In the genomic region with DNA sequence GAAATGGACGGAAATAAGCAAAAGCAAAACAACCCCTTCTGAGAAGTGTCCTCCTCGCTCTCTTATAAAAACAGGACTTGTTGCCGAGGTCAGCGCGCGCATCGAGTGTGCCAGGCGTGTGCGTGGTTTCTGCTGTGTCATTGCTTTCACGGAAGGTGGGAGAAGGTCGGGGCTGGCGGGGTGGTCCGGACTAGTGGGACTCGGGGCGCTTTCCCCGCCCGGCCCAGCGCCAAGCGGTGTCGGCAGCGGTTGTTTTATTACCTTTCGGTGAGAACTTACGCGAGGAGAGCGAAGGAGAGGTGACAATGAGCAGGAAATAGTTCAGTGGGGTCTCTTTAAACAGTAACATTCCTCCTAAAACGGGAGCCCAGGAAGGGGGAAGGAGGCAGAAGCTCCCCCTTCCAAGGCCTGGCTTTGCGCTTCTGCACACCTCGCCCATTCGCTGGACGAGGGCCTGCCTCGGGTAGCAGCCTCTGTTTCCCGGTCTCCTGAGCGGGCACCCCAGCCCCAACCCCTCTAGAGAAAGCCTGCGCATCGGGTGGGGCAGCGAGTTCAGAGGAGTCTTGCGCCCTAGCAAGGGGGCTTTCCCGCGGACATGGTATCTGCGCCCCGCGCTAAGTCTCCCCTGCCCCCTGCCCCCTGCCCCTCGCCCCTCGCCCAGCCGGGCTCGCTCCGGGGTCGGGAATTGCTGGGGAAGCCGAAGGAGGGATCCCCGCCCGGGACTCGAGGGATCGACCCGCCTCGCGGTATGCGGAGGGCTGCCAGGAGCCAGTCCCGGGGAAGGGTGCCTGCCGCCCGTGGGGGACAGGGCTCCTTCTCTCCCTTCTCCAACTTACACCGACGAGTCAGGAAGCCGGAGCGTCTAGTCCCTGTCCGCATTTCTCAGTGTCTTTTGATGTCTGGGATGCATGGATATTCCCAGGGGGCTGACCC, we compare ENCODE assay signal across 10 cellular contexts. TPM values are rescaled to one million over a fixed set of nuclear protein-coding genes. Genes with fewer than 3 reads are reported as not detected.
DNase-seq lines count a peak whose midpoint lies in the region; ATAC-seq and TF ChIP-seq lines count a peak whose summit lies in the region.
"Had no signal": no experiment of that assay in that cellular context is flagged by ENCODE, and none has a peak within 500 bp of the region (broad histone marks: within the 10 kb centered on the region; RNA-seq: fewer than 3 reads in every experiment).

No MANE protein-coding gene starts in this region.

- no peak for ATAC-seq in GM21619 (IDR thresholded peaks at IDR 0.05; ENCODE audit: unreplicated experiment)

- H3K27me3 ChIP-seq in mesendoderm (ENCODE audit: insufficient read depth, low read length, poor library complexity), result no peaks in the 10 kb centered on the region
- H3K27me3 ChIP-seq in testis, result no peaks in the 10 kb centered on the region

- H3K36me3 ChIP-seq in mesendoderm (ENCODE audit: control insufficient read depth, insufficient read depth, low read length) (no peaks in the 10 kb centered on the region), testis (ENCODE audit: low read depth, missing control alignments) (no peaks in the 10 kb centered on the region)

- peak overlapping the region; percentile 78 for H3K18ac ChIP-seq in mesendoderm (ENCODE audit: low read length)

- H3K27ac Mint-ChIP-seq in activated naive CD4-positive, alpha-beta T cell treated with anti-CD3 and anti-CD28 coated beads for 36 hours, result no peak overlapping the region
- H3K27ac Mint-ChIP-seq in activated naive CD8-positive, alpha-beta T cell treated with anti-CD3 and anti-CD28 coated beads for 36 hours, result no peak overlapping the region

- H3K4ac ChIP-seq in mesendoderm (ENCODE audit: low read depth, low read length), result no peak overlapping the region

- no peak overlapping the region for H4K8ac ChIP-seq in mesendoderm (ENCODE audit: low read depth, low read length)

- no peak overlapping the region for H2BK5ac ChIP-seq in mesendoderm (ENCODE audit: low read length)

- H3K4me1 ChIP-seq in mesendoderm (ENCODE audit: control insufficient read depth, low read depth, low read length) (peaks cover 19% of the 10 kb centered on the region), testis (peaks cover 12% of the 10 kb centered on the region)

- no peak for TF ChIP-seq POLR2A in testis (IDR thresholded peaks at IDR 0.05)

- no peaks in the 10 kb centered on the region for H3K9me3 ChIP-seq in testis

- WGBS in mesendoderm (ENCODE audit: extremely low coverage, insufficient coverage, low lambda C conversion rate), result no CpG with 5 or more reads among the region's 65 CpGs
- 1 to 2% methylated on average over 30 to 49 of the region's 65 CpGs for WGBS in testis, 2 donors

- CTCF ChIA-PET in activated naive CD4-positive, alpha-beta T cell treated with anti-CD3 and anti-CD28 coated beads for 36 hours (lab: Charles Lee), result no interaction called here

- intact Hi-C loops in activated naive CD4-positive, alpha-beta T cell treated with anti-CD3 and anti-CD28 coated beads for 36 hours (cut with micrococcal nuclease), result loop anchor here (10.0 kb wide), 1 partner anchor 216 kb away; the partner anchor contains the start of gene MPC1
- intact Hi-C loops in testis (cut with DNase I; ENCODE audit: low total_unique reads) (no loop called here), posterior cingulate gyrus (cut with DNase I) (no loop called here)

- peaks cover 40% of the 10 kb centered on the region for H3K79me2 ChIP-seq in mesendoderm (ENCODE audit: control insufficient read depth, insufficient read depth, low read length)

- no peaks in the 10 kb centered on the region for H3K9me3 Mint-ChIP-seq in activated naive CD4-positive, alpha-beta T cell treated with anti-CD3 and anti-CD28 coated beads for 36 hours
- H3K9me3 Mint-ChIP-seq in activated naive CD8-positive, alpha-beta T cell treated with anti-CD3 and anti-CD28 coated beads for 36 hours, result no peaks in the 10 kb centered on the region

- H3K56ac ChIP-seq in mesendoderm (ENCODE audit: low read length), result peak overlapping the region; percentile 87

- H3K23ac ChIP-seq in mesendoderm (ENCODE audit: low read length), result peak overlapping the region; percentile 83

- H2BK120ac ChIP-seq in mesendoderm (ENCODE audit: low read depth, low read length), result no peak overlapping the region

- H3K9ac ChIP-seq in mesendoderm (ENCODE audit: low read length), result peak overlapping the region; percentile 71

- DNase-seq in activated naive CD4-positive, alpha-beta T cell treated with anti-CD3 and anti-CD28 coated beads for 36 hours, result no peak
- DNase-seq in activated naive CD4-positive, alpha-beta T cell treated with Interleukin-2 at 50 U/mL for 16 hours, result no peak
- no peak for DNase-seq in activated naive CD8-positive, alpha-beta T cell treated with anti-CD3 and anti-CD28 coated beads for 36 hours
- no peak for DNase-seq in mesendoderm
- DNase-seq in testis, result no peak
- DNase-seq in COLO829 (ENCODE audit: low spot score), result no peak
- DNase-seq in posterior cingulate gyrus, result no peak
- DNase-seq: NCI-H1694 treated with DMSO at 0.1 percent for 48 hours had no signal

- no peak overlapping the region for H4K5ac ChIP-seq in mesendoderm (ENCODE audit: low read length)

- H3K79me1 ChIP-seq in mesendoderm (ENCODE audit: low read length), result peaks cover 8% of the 10 kb centered on the region

- no peak overlapping the region for H2BK15ac ChIP-seq in mesendoderm (replicated peaks; ENCODE audit: low read depth)

- no peak overlapping the region for H2AK5ac ChIP-seq in mesendoderm (ENCODE audit: low read length)

- H3K27ac ChIP-seq in mesendoderm (ENCODE audit: low read depth, low read length) (peak overlapping the region; percentile 22), testis (no peak overlapping the region)
- H3K27ac ChIP-seq: C4-2B had no signal

- H3K4me3 Mint-ChIP-seq in activated naive CD4-positive, alpha-beta T cell treated with anti-CD3 and anti-CD28 coated beads for 36 hours, result peak overlapping the region; percentile 70
- H3K4me3 Mint-ChIP-seq in activated naive CD8-positive, alpha-beta T cell treated with anti-CD3 and anti-CD28 coated beads for 36 hours, result peak overlapping the region; percentile 60

- peaks cover 7% of the 10 kb centered on the region for H3K4me1 Mint-ChIP-seq in activated naive CD4-positive, alpha-beta T cell treated with anti-CD3 and anti-CD28 coated beads for 36 hours (ENCODE audit: low read depth)
- H3K4me1 Mint-ChIP-seq in activated naive CD8-positive, alpha-beta T cell treated with anti-CD3 and anti-CD28 coated beads for 36 hours, result peaks cover 8% of the 10 kb centered on the region

- H3K4me3 ChIP-seq in mesendoderm (ENCODE audit: low read length), result peak overlapping the region; percentile 68
- peak overlapping the region; percentile 9 to 22 for H3K4me3 ChIP-seq in testis

- H3K27me3 Mint-ChIP-seq in activated naive CD4-positive, alpha-beta T cell treated with anti-CD3 and anti-CD28 coated beads for 36 hours (ENCODE audit: low read depth), result peaks cover 51% of the 10 kb centered on the region
- peaks cover 66% of the 10 kb centered on the region for H3K27me3 Mint-ChIP-seq in activated naive CD8-positive, alpha-beta T cell treated with anti-CD3 and anti-CD28 coated beads for 36 hours

- H3K36me3 Mint-ChIP-seq in activated naive CD4-positive, alpha-beta T cell treated with anti-CD3 and anti-CD28 coated beads for 36 hours (ENCODE audit: low read depth), result no peaks in the 10 kb centered on the region
- H3K36me3 Mint-ChIP-seq in activated naive CD8-positive, alpha-beta T cell treated with anti-CD3 and anti-CD28 coated beads for 36 hours, result no peaks in the 10 kb centered on the region

- H3K4me2 ChIP-seq in mesendoderm (ENCODE audit: low read length), result peak overlapping the region; percentile 92

- TF ChIP-seq CTCF in testis (IDR thresholded peaks at IDR 0.05), result no peak

RNA-seq across cellular contexts. Expression of gene TBXT, which starts 1.2 kb away (rescaled TPM):
- not detected for total RNA-seq in activated naive CD4-positive, alpha-beta T cell treated with anti-CD3 and anti-CD28 coated beads for 36 hours
- total RNA-seq in activated naive CD8-positive, alpha-beta T cell treated with anti-CD3 and anti-CD28 coated beads for 36 hours, result not detected
- 168 TPM for polyA plus RNA-seq in mesendoderm (2013, experiment 1 of 2)
- polyA plus RNA-seq in mesendoderm (2013, experiment 2 of 2), result 162 TPM
- total RNA-seq in testis, result 1 to 10 TPM in 1 of 2 donors, under 1 TPM in 1; 0.24 to 1.2 TPM
- 0.26 TPM for polyA plus RNA-seq in testis (ENCODE audit: insufficient read depth, low read depth, low replicate concordance)
